In genomic region chr20:38979842-38980241, GRCh38 we compare ENCODE assay signal across 26 cellular contexts. TPM values are rescaled to one million over a fixed set of nuclear protein-coding genes. Genes with fewer than 3 reads are reported as not detected.
A peak's percentile ranks its signal among the peaks of the same experiment; 100 is the strongest.
DNase-seq lines count a peak whose midpoint lies in the region; ATAC-seq and TF ChIP-seq lines count a peak whose summit lies in the region.
"Had no signal": no experiment of that assay in that cellular context is flagged by ENCODE, and none has a peak within 500 bp of the region (broad histone marks: within the 10 kb centered on the region; RNA-seq: fewer than 3 reads in every experiment).

No MANE protein-coding gene starts in this region.

- H3K9ac ChIP-seq in muscle layer of colon (ENCODE audit: low read length) = peak overlapping the region; percentile 10
- H3K9ac ChIP-seq: GM23248 had no signal

- intact Hi-C loops in left ventricle myocardium inferior (cut with micrococcal nuclease) (no loop called here), cardiac septum (cut with DNase I) (no loop called here)

- H3K27me3 ChIP-seq in left ventricle myocardium inferior (ENCODE audit: low read depth) (no peaks in the 10 kb centered on the region), muscle layer of colon (ENCODE audit: control insufficient read depth in 1 of 2, insufficient read depth in 2 of 2, low read length in 2 of 2) (no peaks in the 10 kb centered on the region)
- H3K27me3 ChIP-seq: BE2C had no signal

- H3K9me3 ChIP-seq in left ventricle myocardium inferior (replicated peaks) (no peaks in the 10 kb centered on the region), muscle layer of colon (ENCODE audit: low read length) (no peaks in the 10 kb centered on the region)
- H3K9me3 ChIP-seq: BE2C had no signal

- DNase-seq in NCI-H1417 (lab: John Stamatoyannopoulos, UW) (peak in 2 of 3 experiments; percentile 26 to 47), NCI-H1417 treated with DMSO at 0.1 percent for 48 hours (lab: John Stamatoyannopoulos, UW) (no peak), left ventricle myocardium inferior (no peak), cardiac septum (ENCODE audit: low spot score) (no peak), GM19238 (ENCODE audit: insufficient read length, low spot score) (no peak)
- DNase-seq in NK-92 treated with Interleukin-12 subunit alpha and Interleukin-12 subunit beta, amount 100 ng/mL, for 24 hours (lab: John Stamatoyannopoulos, UW) = no peak
- DNase-seq: 8988T; ACHN; BE2C; CD8-positive, alpha-beta memory T cell; DMS 273 treated with DMSO at 0.1 percent for 48 hours; DND-41; GM23248; H7; KBM-7; MV-4-11; NCI-H1105 treated with DMSO at 0.1 percent for 48 hours; NCI-H1694; NCI-H2081; NCI-H2171 treated with DMSO at 0.1 percent for 48 hours; NCI-H345; NCI-H510A treated with DMSO at 0.1 percent for 48 hours; PC-9; SHP77 had no signal

- peaks cover 50% of the 10 kb centered on the region for H3K4me1 ChIP-seq in left ventricle myocardium inferior
- peaks cover 24% of the 10 kb centered on the region for H3K4me1 ChIP-seq in muscle layer of colon (ENCODE audit: insufficient read depth, low read length)
- H3K4me1 ChIP-seq: BE2C had no signal

- no peak for ATAC-seq in GM18861 (IDR thresholded peaks at IDR 0.05; ENCODE audit: unreplicated experiment)

- H3K4me3 ChIP-seq in left ventricle myocardium inferior = no peak overlapping the region
- H3K4me3 ChIP-seq in muscle layer of colon (ENCODE audit: low read depth in 1 of 2, low read length in 2 of 2) = no peak overlapping the region
- H3K4me3 ChIP-seq: GM23248, PC-9 had no signal

- no peak for TF ChIP-seq CTCF in left ventricle myocardium inferior (IDR thresholded peaks at IDR 0.05; ENCODE audit: borderline replicate concordance)

- peaks cover 13% of the 10 kb centered on the region for H3K36me3 ChIP-seq in left ventricle myocardium inferior
- H3K36me3 ChIP-seq in muscle layer of colon (ENCODE audit: insufficient read depth, low read length) = no peaks in the 10 kb centered on the region

- H3K27ac ChIP-seq in left ventricle myocardium inferior (replicated peaks) = peak overlapping the region; percentile 69
- H3K27ac ChIP-seq in muscle layer of colon (ENCODE audit: low read depth, low read length) = no peak overlapping the region
- H3K27ac ChIP-seq: GM23248, PC-9 had no signal

RNA-seq across cellular contexts. Expression of gene DHX35, which starts 17.7 kb away (rescaled TPM):
- total RNA-seq in left ventricle myocardium inferior = 15.8 TPM
- 11.4 TPM for total RNA-seq in cardiac septum

RNA-seq across cellular contexts. Expression of gene FAM83D, which starts 53.6 kb away (rescaled TPM):
- total RNA-seq in left ventricle myocardium inferior (0.77 TPM), cardiac septum (0.62 TPM)

Comparison
In these comparisons a context has a peak if more than half of its experiments do, and no peak if none do; other contexts are left out.
1. DNase-seq: peak in NCI-H1417 (2 of 3); none in NCI-H1417 treated with DMSO at 0.1 percent for 48 hours (single experiment), left ventricle myocardium inferior (single experiment), cardiac septum (single experiment), GM19238 (single experiment) and NK-92 treated with Interleukin-12 subunit alpha and Interleukin-12 subunit beta, amount 100 ng/mL, for 24 hours (single experiment).